Comparison of ENCODE assay signal across 25 cellular contexts in genomic region chr6:100344761-100345160, GRCh38.
DNase-seq lines count a peak whose midpoint lies in the region; ATAC-seq and TF ChIP-seq lines count a peak whose summit lies in the region.
"Had no signal": no experiment of that assay in that cellular context is flagged by ENCODE, and none has a peak within 500 bp of the region (broad histone marks: within the 10 kb centered on the region; RNA-seq: fewer than 3 reads in every experiment).

No MANE protein-coding gene starts in this region.

- TF ChIP-seq CTCF in HFFc6 (IDR thresholded peaks at IDR 0.05) = no peak
- no peak for TF ChIP-seq CTCF in SK-N-SH (IDR thresholded peaks at IDR 0.05)
- TF ChIP-seq CTCF in fibroblast of the aortic adventitia (IDR thresholded peaks at IDR 0.05; ENCODE audit: insufficient read depth, low read length) = no peak

- peaks cover 0 to 35% of the 10 kb centered on the region in 2 experiments; a peak in 2 of 4 replicates for H3K4me1 ChIP-seq in SK-N-SH (ENCODE audit: control insufficient read depth in 1 of 2, insufficient read depth in 2 of 2, low read depth in 1 of 2, low read length in 1 of 2)
- H3K4me1 ChIP-seq: transverse colon had no signal

- H3K9ac ChIP-seq in SK-N-SH = peak overlapping the region; percentile 49; the same call in 1 of the 2 replicates

- no peaks in the 10 kb centered on the region for H3K27me3 ChIP-seq in SK-N-SH (ENCODE audit: insufficient read depth)
- H3K27me3 ChIP-seq: body of pancreas, SJCRH30, transverse colon had no signal

- TF ChIP-seq RAD21 in SK-N-SH (IDR thresholded peaks at IDR 0.05; ENCODE audit: low read length) = no peak

- H3K27me3 Mint-ChIP-seq in HFFc6 (ENCODE audit: insufficient read depth) = no peaks in the 10 kb centered on the region
- H3K27me3 Mint-ChIP-seq: dendritic cell treated with granulocyte-macrophage colony-stimulating factor and Interleukin-4, amounts not matched to agents 40 ng/mL and 50 ng/mL, for 4 days; memory B cell had no signal

- no peaks in the 10 kb centered on the region for H3K9me2 ChIP-seq in SK-N-SH

- peak overlapping the region; percentile 47 to 88 for H3K27ac ChIP-seq in SK-N-SH (ENCODE audit: low read depth in 2 of 2, low read length in 1 of 2)
- H3K27ac ChIP-seq: body of pancreas, C4-2B, transverse colon had no signal

- H3K4me1 Mint-ChIP-seq in HFFc6 (ENCODE audit: low read depth) = peaks cover 72% of the 10 kb centered on the region

- no peaks in the 10 kb centered on the region for H3K79me2 ChIP-seq in SK-N-SH (ENCODE audit: insufficient read depth)

- peak overlapping the region in 1 of 2 experiments; percentile 35; a peak in 1 of 4 replicates for H3K4me3 ChIP-seq in SK-N-SH (ENCODE audit: low read depth in 2 of 2, low read length in 1 of 2)
- no peak overlapping the region for H3K4me3 ChIP-seq in fibroblast of the aortic adventitia (ENCODE audit: low read depth, low read length)
- H3K4me3 ChIP-seq: body of pancreas, SJCRH30, transverse colon had no signal

- no peak for ATAC-seq in GM21723 (IDR thresholded peaks at IDR 0.05; ENCODE audit: unreplicated experiment)
- ATAC-seq: body of pancreas, HepG2 had no signal

- H3K4me2 ChIP-seq in SK-N-SH = peak overlapping the region; percentile 50

- TF ChIP-seq EP300 in SK-N-SH (IDR thresholded peaks at IDR 0.05; ENCODE audit: borderline replicate concordance in 1 of 2, low read depth in 1 of 2, low read length in 1 of 2) = no peak

- H3K4me3 Mint-ChIP-seq in HFFc6 = peak overlapping the region; percentile 84
- H3K4me3 Mint-ChIP-seq: dendritic cell treated with granulocyte-macrophage colony-stimulating factor and Interleukin-4, amounts not matched to agents 40 ng/mL and 50 ng/mL, for 4 days; memory B cell had no signal

- no peaks in the 10 kb centered on the region for H3K9me3 ChIP-seq in SK-N-SH
- H3K9me3 ChIP-seq: body of pancreas, transverse colon had no signal

- no peaks in the 10 kb centered on the region for H4K20me1 ChIP-seq in SK-N-SH (ENCODE audit: insufficient read depth)

- POLR2A ChIA-PET in SK-N-SH (lab: Yijun Ruan, JAX) = no interaction called here

- peaks cover 18% of the 10 kb centered on the region for H3F3A ChIP-seq in SK-N-SH (replicated peaks; ENCODE audit: insufficient read depth)

- H3K9me3 Mint-ChIP-seq in HFFc6 = no peaks in the 10 kb centered on the region

- peak; percentile 86 for DNase-seq in HFFc6
- DNase-seq in SK-N-SH = no peak
- peak; percentile 22 for DNase-seq in fibroblast of the aortic adventitia (ENCODE audit: low read depth)
- DNase-seq in activated T-cell treated with anti-CD3 and anti-CD28 coated beads, Interleukin-2, amount 50 U/mL, for 48 hours = no peak
- DNase-seq in NCI-H2227 treated with DMSO at 0.1 percent for 48 hours (lab: John Stamatoyannopoulos, UW) = no peak
- DNase-seq in inferior parietal cortex (ENCODE audit: extremely low spot score) = no peak
- DNase-seq: activated CD4-positive, alpha-beta T cell treated with anti-CD3 and anti-CD28 coated beads for 4 hours; activated CD8-positive, alpha-beta memory T cell treated with anti-CD3 and anti-CD28 coated beads, Interleukin-2, amount 50 U/mL, for 48 hours; activated naive CD4-positive, alpha-beta T cell; body of pancreas; DMS 273 treated with DMSO at 0.1 percent for 48 hours; head of caudate nucleus; islet precursor cell; MV-4-11; NCI-H2029; NCI-H510A; SJCRH30; stimulated activated naive CD4-positive, alpha-beta T cell; T-helper 9 cell; transverse colon had no signal

- no peaks in the 10 kb centered on the region for H3K36me3 ChIP-seq in SK-N-SH (replicated peaks in 1 of 2; ENCODE audit: control insufficient read depth in 1 of 2, insufficient read depth in 2 of 2, low read length in 1 of 2)
- H3K36me3 ChIP-seq: SJCRH30, transverse colon had no signal

- peak overlapping the region; percentile 97 for H3K27ac Mint-ChIP-seq in HFFc6
- H3K27ac Mint-ChIP-seq: dendritic cell treated with granulocyte-macrophage colony-stimulating factor and Interleukin-4, amounts not matched to agents 40 ng/mL and 50 ng/mL, for 4 days; memory B cell had no signal

- CTCF ChIA-PET in SK-N-SH (lab: Yijun Ruan, JAX) = interaction anchor here (1.1 kb wide), 1 partner anchor 20 kb away, joined by 3 read pairs; no protein-coding TSS in a partner anchor

- peak overlapping the region; percentile 73; the same call in 1 of the 2 replicates for H2AFZ ChIP-seq in SK-N-SH (ENCODE audit: low read depth)

- 30% methylated on average over 4 of the region's 4 CpGs for WGBS in SK-N-SH (ENCODE audit: low lambda C conversion rate)

- H3K36me3 Mint-ChIP-seq in HFFc6 (ENCODE audit: low read depth) = peaks cover 10% of the 10 kb centered on the region
- H3K36me3 Mint-ChIP-seq: memory B cell had no signal

TF ChIP-seq in SK-N-SH, 30 proteins besides CTCF, POLR2A, EP300 and RAD21:
- TF ChIP-seq TCF12 (IDR thresholded peaks at IDR 0.05) (peak; percentile 27), MAX (IDR thresholded peaks at IDR 0.05; ENCODE audit: low read depth) (no peak), NFIC (IDR thresholded peaks at IDR 0.05; ENCODE audit: borderline replicate concordance) (0 out of 2 replicates have a peak, but pooled peaks have one; percentile 8), FOSL2 (IDR thresholded peaks at IDR 0.05; ENCODE audit: borderline replicate concordance, low read depth) (peak; percentile 68; the same call in 1 of the 2 replicates), JUND (IDR thresholded peaks at IDR 0.05) (peak; percentile 39; the same call in 1 of the 2 replicates), MXI1 (IDR thresholded peaks at IDR 0.05; ENCODE audit: low read depth, low read length) (no peak), PBX3 (IDR thresholded peaks at IDR 0.05) (peak; percentile 44), FOXM1 (IDR thresholded peaks at IDR 0.05; ENCODE audit: low read depth) (no peak)

Comparison
In these comparisons a context has a peak if more than half of its experiments do, and no peak if none do; other contexts are left out.
1. DNase-seq: peak in HFFc6 (single experiment) and fibroblast of the aortic adventitia (single experiment); none in SK-N-SH (single experiment), activated T-cell treated with anti-CD3 and anti-CD28 coated beads, Interleukin-2, amount 50 U/mL, for 48 hours (0 of 2), NCI-H2227 treated with DMSO at 0.1 percent for 48 hours (single experiment) and inferior parietal cortex (single experiment).